ENCODE assay signal across 8 cellular contexts in genomic region chr16:27690604-27691003, GRCh38.
DNase-seq lines count a peak whose midpoint lies in the region; ATAC-seq and TF ChIP-seq lines count a peak whose summit lies in the region.

No MANE protein-coding gene starts in this region.

- H3K27ac ChIP-seq in Peyer's patch, result no peak overlapping the region
- no peak overlapping the region for H3K27ac ChIP-seq in fibroblast of lung (ENCODE audit: insufficient read depth, low read length)
- no peak overlapping the region for H3K27ac ChIP-seq in smooth muscle cell (ENCODE audit: low read depth)

- ATAC-seq in HG02840 (IDR thresholded peaks at IDR 0.05; ENCODE audit: low FRiP score, unreplicated experiment), result no peak
- no peak for ATAC-seq in HG03025 (IDR thresholded peaks at IDR 0.05; ENCODE audit: low FRiP score, unreplicated experiment)

- H3K36me3 ChIP-seq in Peyer's patch (no peaks in the 10 kb centered on the region), fibroblast of lung (ENCODE audit: control insufficient read depth, insufficient read depth, low read length) (no peaks in the 10 kb centered on the region), smooth muscle cell (ENCODE audit: low read depth) (no peaks in the 10 kb centered on the region)

- no peaks in the 10 kb centered on the region for H3K27me3 ChIP-seq in Peyer's patch
- H3K27me3 ChIP-seq in fibroblast of lung (ENCODE audit: control insufficient read depth, insufficient read depth, low read length), result no peaks in the 10 kb centered on the region
- no peaks in the 10 kb centered on the region for H3K27me3 ChIP-seq in smooth muscle cell (ENCODE audit: low read depth)

- H3K4me1 ChIP-seq in Peyer's patch (no peaks in the 10 kb centered on the region), fibroblast of lung (ENCODE audit: control insufficient read depth, extremely low read depth, insufficient read depth, low read length) (peaks cover 3% of the 10 kb centered on the region), smooth muscle cell (ENCODE audit: low read depth) (no peaks in the 10 kb centered on the region)

- peak; percentile 65; the same call in 1 of the 2 replicates for TF ChIP-seq CTCF in GM12874 (IDR thresholded peaks at IDR 0.05; ENCODE audit: insufficient read depth, low read depth, low read length)
- TF ChIP-seq CTCF in Peyer's patch (IDR thresholded peaks at IDR 0.05), result peak in 4 of 6 experiments; percentile 43 to 67 (median 64)
- peak; percentile 32 to 47 for TF ChIP-seq CTCF in fibroblast of lung (conservative IDR thresholded peaks at IDR 0.05 in 1 of 2, IDR thresholded peaks at IDR 0.05 in 1 of 2; ENCODE audit: low read depth in 1 of 2, low read length in 2 of 2)
- TF ChIP-seq CTCF in smooth muscle cell (IDR thresholded peaks at IDR 0.05; ENCODE audit: borderline replicate concordance, insufficient read depth, poor library complexity, severe bottlenecking), result peak; percentile 39

- no peak overlapping the region for H2AFZ ChIP-seq in fibroblast of lung (ENCODE audit: low read length)
- H2AFZ ChIP-seq in smooth muscle cell (ENCODE audit: low read depth), result no peak overlapping the region

- H3K79me2 ChIP-seq in fibroblast of lung (ENCODE audit: control insufficient read depth, insufficient read depth, low read length) (no peaks in the 10 kb centered on the region), smooth muscle cell (ENCODE audit: low read depth) (no peaks in the 10 kb centered on the region)

- no peak for TF ChIP-seq POLR2A in Peyer's patch (IDR thresholded peaks at IDR 0.05)

- H4K20me1 ChIP-seq in fibroblast of lung (ENCODE audit: control insufficient read depth, extremely low read depth, insufficient read depth, low read length) (peaks cover 2% of the 10 kb centered on the region), smooth muscle cell (ENCODE audit: low read depth) (no peaks in the 10 kb centered on the region)

- peak; percentile 69 for DNase-seq in AG08395 (ENCODE audit: low spot score)
- peak in 2 of 3 donors; percentile 51 to 71 for DNase-seq in Peyer's patch
- DNase-seq in fibroblast of lung (ENCODE audit: low read depth in 2 of 2), result peak; percentile 11 to 14
- no peak for DNase-seq in smooth muscle cell (lab: John Stamatoyannopoulos, UW; ENCODE audit: unreplicated experiment)
- no peak for DNase-seq in middle frontal gyrus (ENCODE audit: extremely low spot score, low spot score)

- no peak overlapping the region for H3K4me3 ChIP-seq in Peyer's patch
- no peak overlapping the region for H3K4me3 ChIP-seq in fibroblast of lung (replicated peaks in 1 of 4; ENCODE audit: control extremely low read depth in 1 of 4, insufficient read depth in 1 of 4, low read depth in 3 of 4, low read length in 4 of 4)
- no peak overlapping the region for H3K4me3 ChIP-seq in smooth muscle cell

- no peaks in the 10 kb centered on the region for H3F3A ChIP-seq in smooth muscle cell (ENCODE audit: low read depth)

- 31% methylated on average over 3 of the region's 3 CpGs for WGBS in smooth muscle cell (ENCODE audit: low lambda C conversion rate)

- H3K9ac ChIP-seq in fibroblast of lung (ENCODE audit: insufficient read depth, low read length) (no peak overlapping the region), smooth muscle cell (ENCODE audit: low read depth) (no peak overlapping the region)

- H3K4me2 ChIP-seq in fibroblast of lung (ENCODE audit: extremely low read depth, insufficient read depth, low read length) (no peak overlapping the region), smooth muscle cell (no peak overlapping the region)

- H3K9me3 ChIP-seq in Peyer's patch (no peaks in the 10 kb centered on the region), fibroblast of lung (ENCODE audit: control insufficient read depth, insufficient read depth, low read depth, low read length) (no peaks in the 10 kb centered on the region), smooth muscle cell (replicated peaks; ENCODE audit: low read depth) (no peaks in the 10 kb centered on the region)

Comparison
In these comparisons a context has a peak if more than half of its experiments do, and no peak if none do; other contexts are left out.
1. DNase-seq: peak in AG08395 (single experiment), Peyer's patch (2 of 3) and fibroblast of lung (2 of 2); none in smooth muscle cell (single experiment) and middle frontal gyrus (single experiment).
2. Peak in every context shown above with its lines, with median percentiles within 50 percentile points of each other: CTCF ChIP-seq.